ENCODE assay signal across 17 cellular contexts in genomic region chr9:134566196-134566822, GRCh38.
"Had no signal": no experiment of that assay in that cellular context is flagged by ENCODE, and none has a peak within 500 bp of the region (broad histone marks: within the 10 kb centered on the region; RNA-seq: fewer than 3 reads in every experiment).

No MANE protein-coding gene starts in this region.

- H3K27ac ChIP-seq: cardiac muscle cell, epithelial cell of prostate, foreskin keratinocyte, parathyroid adenoma, upper lobe of left lung had no signal

- DNase-seq: activated CD4-positive, alpha-beta T cell treated with anti-CD3 and anti-CD28 coated beads, Interleukin-2, amount 10 ng/mL, durations not matched to agents 24 days and 14 days; activated CD4-positive, CD25-positive, alpha-beta regulatory T cell; activated naive CD4-positive, alpha-beta T cell; activated naive CD8-positive, alpha-beta T cell treated with anti-CD3 and anti-CD28 coated beads, Interleukin-2, amount 10 ng/mL, durations not matched to agents 7 days and 5 days; activated T-cell treated with anti-CD3 and anti-CD28 coated beads for 4 hours; amygdala; foreskin keratinocyte; hypothalamus; left ventricle myocardium superior; stimulated activated CD4-positive, alpha-beta T cell treated with anti-CD3 and anti-CD28 coated beads, Interleukin-2, amount 100 ng/mL, for 24 hours; T1000 had no signal

- H2AFZ ChIP-seq: parathyroid adenoma had no signal

- ATAC-seq: foreskin keratinocyte; left ventricle myocardium superior; mucosa of descending colon; naive thymus-derived CD4-positive, alpha-beta T cell had no signal

- H3K79me2 ChIP-seq: parathyroid adenoma had no signal

- H3K9ac ChIP-seq: parathyroid adenoma had no signal

- H3K4me3 ChIP-seq: cardiac muscle cell, mucosa of descending colon, upper lobe of left lung had no signal

- H3K4me1 ChIP-seq: foreskin keratinocyte, parathyroid adenoma, upper lobe of left lung had no signal

- H3K27me3 ChIP-seq: cardiac muscle cell, upper lobe of left lung had no signal

- H3K36me3 ChIP-seq: cardiac muscle cell, upper lobe of left lung had no signal
